In the genomic region with DNA sequence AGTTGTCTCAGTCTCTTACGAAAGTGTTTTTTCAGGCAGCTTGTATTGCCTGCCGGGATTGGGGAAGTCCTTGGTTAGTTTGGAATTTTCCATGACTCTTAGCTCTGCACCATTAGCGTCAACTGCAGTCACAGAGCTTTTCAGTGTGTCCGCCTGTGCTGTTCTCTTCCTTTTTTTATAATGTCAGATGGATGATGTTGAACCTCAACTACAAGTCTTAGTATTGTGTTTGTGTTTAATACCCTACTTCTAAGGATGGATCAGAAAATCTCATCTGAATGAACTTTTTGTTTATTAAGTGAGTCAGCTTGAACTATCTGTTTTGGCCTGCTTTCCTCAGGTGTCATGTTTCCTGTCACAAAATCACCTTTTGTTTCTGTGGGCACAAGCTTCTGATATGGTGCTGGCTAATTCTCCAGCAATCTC, we compare ENCODE assay signal across 1 cellular context.
TF ChIP-seq lines count a peak whose summit lies in the region.

No MANE protein-coding gene starts in this region.

TF ChIP-seq in HepG2, 621 proteins besides CTCF, POLR2A, EP300 and RAD21 (continues in another document):
- TF ChIP-seq, protein P1, sequence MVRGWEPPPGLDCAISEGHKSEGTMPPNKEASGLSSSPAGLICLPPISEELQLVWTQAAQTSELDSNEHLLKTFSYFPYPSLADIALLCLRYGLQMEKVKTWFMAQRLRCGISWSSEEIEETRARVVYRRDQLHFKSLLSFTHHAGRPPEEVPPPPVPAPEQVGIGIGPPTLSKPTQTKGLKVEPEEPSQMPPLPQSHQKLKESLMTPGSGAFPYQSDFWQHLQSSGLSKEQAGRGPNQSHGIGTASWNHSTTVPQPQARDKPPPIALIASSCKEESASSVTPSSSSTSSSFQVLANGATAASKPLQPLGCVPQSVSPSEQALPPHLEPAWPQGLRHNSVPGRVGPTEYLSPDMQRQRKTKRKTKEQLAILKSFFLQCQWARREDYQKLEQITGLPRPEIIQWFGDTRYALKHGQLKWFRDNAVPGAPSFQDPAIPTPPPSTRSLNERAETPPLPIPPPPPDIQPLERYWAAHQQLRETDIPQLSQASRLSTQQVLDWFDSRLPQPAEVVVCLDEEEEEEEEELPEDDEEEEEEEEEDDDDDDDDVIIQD (CRISPR knock-in tag; IDR thresholded peaks at IDR 0.05; ENCODE audit: low read depth) = no peak
- TF ChIP-seq SAFB2 (CRISPR knock-in tag; IDR thresholded peaks at IDR 0.05; ENCODE audit: borderline replicate concordance, low read depth) (no peak), PHF21A (CRISPR knock-in tag; IDR thresholded peaks at IDR 0.05) (no peak), GPN1 (CRISPR knock-in tag; IDR thresholded peaks at IDR 0.05; ENCODE audit: borderline replicate concordance) (no peak), ZFP62 (CRISPR knock-in tag; IDR thresholded peaks at IDR 0.05) (no peak), ZFP36 (IDR thresholded peaks at IDR 0.05; ENCODE audit: borderline replicate concordance, low read depth, low read length, partially characterized antibody) (no peak), TSC22D2 (CRISPR knock-in tag; IDR thresholded peaks at IDR 0.05; ENCODE audit: borderline replicate concordance) (no peak), KAT8 (CRISPR knock-in tag; IDR thresholded peaks at IDR 0.05) (peak; percentile 56; the same call in 1 of the 2 replicates), NR2F6 (IDR thresholded peaks at IDR 0.05) (no peak), NR2F6 (CRISPR knock-in tag; IDR thresholded peaks at IDR 0.05) (no peak), DMAP1 (CRISPR knock-in tag; IDR thresholded peaks at IDR 0.05) (no peak), KAT2B (IDR thresholded peaks at IDR 0.05; ENCODE audit: borderline replicate concordance, low read depth, low read length) (no peak), NBN (conservative IDR thresholded peaks at IDR 0.05) (no peak), TBL1XR1 (IDR thresholded peaks at IDR 0.05; ENCODE audit: borderline replicate concordance, low read length, partially characterized antibody) (no peak), TBP (CRISPR knock-in tag; IDR thresholded peaks at IDR 0.05) (no peak), RAD51 (IDR thresholded peaks at IDR 0.05; ENCODE audit: borderline replicate concordance) (no peak), ZNF331 (CRISPR knock-in tag; IDR thresholded peaks at IDR 0.05) (no peak), NFYB (CRISPR knock-in tag; IDR thresholded peaks at IDR 0.05) (no peak), RARA (CRISPR knock-in tag; IDR thresholded peaks at IDR 0.05) (0 out of 2 replicates have a peak, but pooled peaks have one; percentile 3), ZNF263 (CRISPR knock-in tag; IDR thresholded peaks at IDR 0.05) (no peak), REXO4 (CRISPR knock-in tag; IDR thresholded peaks at IDR 0.05; ENCODE audit: borderline replicate concordance) (no peak), GFI1 (CRISPR knock-in tag; IDR thresholded peaks at IDR 0.05; ENCODE audit: borderline replicate concordance) (no peak), REPIN1 (CRISPR knock-in tag; IDR thresholded peaks at IDR 0.05; ENCODE audit: borderline replicate concordance, low read depth) (no peak), NR2F1 (CRISPR knock-in tag; IDR thresholded peaks at IDR 0.05) (no peak), GATAD1 (CRISPR knock-in tag; IDR thresholded peaks at IDR 0.05) (0 out of 2 replicates have a peak, but pooled peaks have one; percentile 13), ZNF777 (CRISPR knock-in tag; IDR thresholded peaks at IDR 0.05) (no peak), ZNF616 (CRISPR knock-in tag; IDR thresholded peaks at IDR 0.05; ENCODE audit: low read depth) (no peak), HMG20B (CRISPR knock-in tag; conservative IDR thresholded peaks at IDR 0.05) (no peak), SIX4 (CRISPR knock-in tag; IDR thresholded peaks at IDR 0.05) (peak; percentile 96), IRX3 (CRISPR knock-in tag; IDR thresholded peaks at IDR 0.05; ENCODE audit: borderline replicate concordance, low read depth) (no peak), ZNF33A (CRISPR knock-in tag; IDR thresholded peaks at IDR 0.05; ENCODE audit: borderline replicate concordance) (no peak), SMAD1 (CRISPR knock-in tag; IDR thresholded peaks at IDR 0.05; ENCODE audit: borderline replicate concordance, low read depth) (no peak), ZNF737 (CRISPR knock-in tag; IDR thresholded peaks at IDR 0.05; ENCODE audit: borderline replicate concordance) (no peak), ZNF644 (CRISPR knock-in tag; IDR thresholded peaks at IDR 0.05; ENCODE audit: low read depth) (no peak), HDAC1 (CRISPR knock-in tag; IDR thresholded peaks at IDR 0.05) (no peak; the same call in 1 of the 2 replicates)
- TF ChIP-seq, protein P2, sequence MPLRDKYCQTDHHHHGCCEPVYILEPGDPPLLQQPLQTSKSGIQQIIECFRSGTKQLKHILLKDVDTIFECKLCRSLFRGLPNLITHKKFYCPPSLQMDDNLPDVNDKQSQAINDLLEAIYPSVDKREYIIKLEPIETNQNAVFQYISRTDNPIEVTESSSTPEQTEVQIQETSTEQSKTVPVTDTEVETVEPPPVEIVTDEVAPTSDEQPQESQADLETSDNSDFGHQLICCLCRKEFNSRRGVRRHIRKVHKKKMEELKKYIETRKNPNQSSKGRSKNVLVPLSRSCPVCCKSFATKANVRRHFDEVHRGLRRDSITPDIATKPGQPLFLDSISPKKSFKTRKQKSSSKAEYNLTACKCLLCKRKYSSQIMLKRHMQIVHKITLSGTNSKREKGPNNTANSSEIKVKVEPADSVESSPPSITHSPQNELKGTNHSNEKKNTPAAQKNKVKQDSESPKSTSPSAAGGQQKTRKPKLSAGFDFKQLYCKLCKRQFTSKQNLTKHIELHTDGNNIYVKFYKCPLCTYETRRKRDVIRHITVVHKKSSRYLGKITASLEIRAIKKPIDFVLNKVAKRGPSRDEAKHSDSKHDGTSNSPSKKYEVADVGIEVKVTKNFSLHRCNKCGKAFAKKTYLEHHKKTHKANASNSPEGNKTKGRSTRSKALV (CRISPR knock-in tag; IDR thresholded peaks at IDR 0.05) = no peak
- TF ChIP-seq, protein P3, sequence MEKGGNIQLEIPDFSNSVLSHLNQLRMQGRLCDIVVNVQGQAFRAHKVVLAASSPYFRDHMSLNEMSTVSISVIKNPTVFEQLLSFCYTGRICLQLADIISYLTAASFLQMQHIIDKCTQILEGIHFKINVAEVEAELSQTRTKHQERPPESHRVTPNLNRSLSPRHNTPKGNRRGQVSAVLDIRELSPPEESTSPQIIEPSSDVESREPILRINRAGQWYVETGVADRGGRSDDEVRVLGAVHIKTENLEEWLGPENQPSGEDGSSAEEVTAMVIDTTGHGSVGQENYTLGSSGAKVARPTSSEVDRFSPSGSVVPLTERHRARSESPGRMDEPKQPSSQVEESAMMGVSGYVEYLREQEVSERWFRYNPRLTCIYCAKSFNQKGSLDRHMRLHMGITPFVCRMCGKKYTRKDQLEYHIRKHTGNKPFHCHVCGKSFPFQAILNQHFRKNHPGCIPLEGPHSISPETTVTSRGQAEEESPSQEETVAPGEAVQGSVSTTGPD (CRISPR knock-in tag; IDR thresholded peaks at IDR 0.05) = no peak
- TF ChIP-seq, protein P4, sequence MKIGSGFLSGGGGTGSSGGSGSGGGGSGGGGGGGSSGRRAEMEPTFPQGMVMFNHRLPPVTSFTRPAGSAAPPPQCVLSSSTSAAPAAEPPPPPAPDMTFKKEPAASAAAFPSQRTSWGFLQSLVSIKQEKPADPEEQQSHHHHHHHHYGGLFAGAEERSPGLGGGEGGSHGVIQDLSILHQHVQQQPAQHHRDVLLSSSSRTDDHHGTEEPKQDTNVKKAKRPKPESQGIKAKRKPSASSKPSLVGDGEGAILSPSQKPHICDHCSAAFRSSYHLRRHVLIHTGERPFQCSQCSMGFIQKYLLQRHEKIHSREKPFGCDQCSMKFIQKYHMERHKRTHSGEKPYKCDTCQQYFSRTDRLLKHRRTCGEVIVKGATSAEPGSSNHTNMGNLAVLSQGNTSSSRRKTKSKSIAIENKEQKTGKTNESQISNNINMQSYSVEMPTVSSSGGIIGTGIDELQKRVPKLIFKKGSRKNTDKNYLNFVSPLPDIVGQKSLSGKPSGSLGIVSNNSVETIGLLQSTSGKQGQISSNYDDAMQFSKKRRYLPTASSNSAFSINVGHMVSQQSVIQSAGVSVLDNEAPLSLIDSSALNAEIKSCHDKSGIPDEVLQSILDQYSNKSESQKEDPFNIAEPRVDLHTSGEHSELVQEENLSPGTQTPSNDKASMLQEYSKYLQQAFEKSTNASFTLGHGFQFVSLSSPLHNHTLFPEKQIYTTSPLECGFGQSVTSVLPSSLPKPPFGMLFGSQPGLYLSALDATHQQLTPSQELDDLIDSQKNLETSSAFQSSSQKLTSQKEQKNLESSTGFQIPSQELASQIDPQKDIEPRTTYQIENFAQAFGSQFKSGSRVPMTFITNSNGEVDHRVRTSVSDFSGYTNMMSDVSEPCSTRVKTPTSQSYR (CRISPR knock-in tag; IDR thresholded peaks at IDR 0.05; ENCODE audit: borderline replicate concordance) = no peak
- TF ChIP-seq, protein P5, sequence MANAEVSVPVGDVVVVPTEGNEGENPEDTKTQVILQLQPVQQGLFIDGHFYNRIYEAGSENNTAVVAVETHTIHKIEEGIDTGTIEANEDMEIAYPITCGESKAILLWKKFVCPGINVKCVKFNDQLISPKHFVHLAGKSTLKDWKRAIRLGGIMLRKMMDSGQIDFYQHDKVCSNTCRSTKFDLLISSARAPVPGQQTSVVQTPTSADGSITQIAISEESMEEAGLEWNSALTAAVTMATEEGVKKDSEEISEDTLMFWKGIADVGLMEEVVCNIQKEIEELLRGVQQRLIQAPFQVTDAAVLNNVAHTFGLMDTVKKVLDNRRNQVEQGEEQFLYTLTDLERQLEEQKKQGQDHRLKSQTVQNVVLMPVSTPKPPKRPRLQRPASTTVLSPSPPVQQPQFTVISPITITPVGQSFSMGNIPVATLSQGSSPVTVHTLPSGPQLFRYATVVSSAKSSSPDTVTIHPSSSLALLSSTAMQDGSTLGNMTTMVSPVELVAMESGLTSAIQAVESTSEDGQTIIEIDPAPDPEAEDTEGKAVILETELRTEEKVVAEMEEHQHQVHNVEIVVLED (CRISPR knock-in tag; IDR thresholded peaks at IDR 0.05; ENCODE audit: borderline replicate concordance) = no peak
- TF ChIP-seq, protein P6, sequence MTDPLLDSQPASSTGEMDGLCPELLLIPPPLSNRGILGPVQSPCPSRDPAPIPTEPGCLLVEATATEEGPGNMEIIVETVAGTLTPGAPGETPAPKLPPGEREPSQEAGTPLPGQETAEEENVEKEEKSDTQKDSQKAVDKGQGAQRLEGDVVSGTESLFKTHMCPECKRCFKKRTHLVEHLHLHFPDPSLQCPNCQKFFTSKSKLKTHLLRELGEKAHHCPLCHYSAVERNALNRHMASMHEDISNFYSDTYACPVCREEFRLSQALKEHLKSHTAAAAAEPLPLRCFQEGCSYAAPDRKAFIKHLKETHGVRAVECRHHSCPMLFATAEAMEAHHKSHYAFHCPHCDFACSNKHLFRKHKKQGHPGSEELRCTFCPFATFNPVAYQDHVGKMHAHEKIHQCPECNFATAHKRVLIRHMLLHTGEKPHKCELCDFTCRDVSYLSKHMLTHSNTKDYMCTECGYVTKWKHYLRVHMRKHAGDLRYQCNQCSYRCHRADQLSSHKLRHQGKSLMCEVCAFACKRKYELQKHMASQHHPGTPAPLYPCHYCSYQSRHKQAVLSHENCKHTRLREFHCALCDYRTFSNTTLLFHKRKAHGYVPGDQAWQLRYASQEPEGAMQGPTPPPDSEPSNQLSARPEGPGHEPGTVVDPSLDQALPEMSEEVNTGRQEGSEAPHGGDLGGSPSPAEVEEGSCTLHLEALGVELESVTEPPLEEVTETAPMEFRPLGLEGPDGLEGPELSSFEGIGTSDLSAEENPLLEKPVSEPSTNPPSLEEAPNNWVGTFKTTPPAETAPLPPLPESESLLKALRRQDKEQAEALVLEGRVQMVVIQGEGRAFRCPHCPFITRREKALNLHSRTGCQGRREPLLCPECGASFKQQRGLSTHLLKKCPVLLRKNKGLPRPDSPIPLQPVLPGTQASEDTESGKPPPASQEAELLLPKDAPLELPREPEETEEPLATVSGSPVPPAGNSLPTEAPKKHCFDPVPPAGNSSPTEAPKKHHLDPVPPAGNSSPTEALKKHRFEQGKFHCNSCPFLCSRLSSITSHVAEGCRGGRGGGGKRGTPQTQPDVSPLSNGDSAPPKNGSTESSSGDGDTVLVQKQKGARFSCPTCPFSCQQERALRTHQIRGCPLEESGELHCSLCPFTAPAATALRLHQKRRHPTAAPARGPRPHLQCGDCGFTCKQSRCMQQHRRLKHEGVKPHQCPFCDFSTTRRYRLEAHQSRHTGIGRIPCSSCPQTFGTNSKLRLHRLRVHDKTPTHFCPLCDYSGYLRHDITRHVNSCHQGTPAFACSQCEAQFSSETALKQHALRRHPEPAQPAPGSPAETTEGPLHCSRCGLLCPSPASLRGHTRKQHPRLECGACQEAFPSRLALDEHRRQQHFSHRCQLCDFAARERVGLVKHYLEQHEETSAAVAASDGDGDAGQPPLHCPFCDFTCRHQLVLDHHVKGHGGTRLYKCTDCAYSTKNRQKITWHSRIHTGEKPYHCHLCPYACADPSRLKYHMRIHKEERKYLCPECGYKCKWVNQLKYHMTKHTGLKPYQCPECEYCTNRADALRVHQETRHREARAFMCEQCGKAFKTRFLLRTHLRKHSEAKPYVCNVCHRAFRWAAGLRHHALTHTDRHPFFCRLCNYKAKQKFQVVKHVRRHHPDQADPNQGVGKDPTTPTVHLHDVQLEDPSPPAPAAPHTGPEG (CRISPR knock-in tag; IDR thresholded peaks at IDR 0.05) = no peak
- TF ChIP-seq, protein P7, sequence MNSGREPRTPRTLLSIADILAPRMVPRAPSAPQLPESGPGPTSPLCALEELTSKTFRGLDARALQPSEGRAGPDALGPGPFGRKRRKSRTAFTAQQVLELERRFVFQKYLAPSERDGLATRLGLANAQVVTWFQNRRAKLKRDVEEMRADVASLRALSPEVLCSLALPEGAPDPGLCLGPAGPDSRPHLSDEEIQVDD (CRISPR knock-in tag; IDR thresholded peaks at IDR 0.05; ENCODE audit: borderline replicate concordance) = no peak
- TF ChIP-seq, protein P8, sequence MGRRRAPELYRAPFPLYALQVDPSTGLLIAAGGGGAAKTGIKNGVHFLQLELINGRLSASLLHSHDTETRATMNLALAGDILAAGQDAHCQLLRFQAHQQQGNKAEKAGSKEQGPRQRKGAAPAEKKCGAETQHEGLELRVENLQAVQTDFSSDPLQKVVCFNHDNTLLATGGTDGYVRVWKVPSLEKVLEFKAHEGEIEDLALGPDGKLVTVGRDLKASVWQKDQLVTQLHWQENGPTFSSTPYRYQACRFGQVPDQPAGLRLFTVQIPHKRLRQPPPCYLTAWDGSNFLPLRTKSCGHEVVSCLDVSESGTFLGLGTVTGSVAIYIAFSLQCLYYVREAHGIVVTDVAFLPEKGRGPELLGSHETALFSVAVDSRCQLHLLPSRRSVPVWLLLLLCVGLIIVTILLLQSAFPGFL (CRISPR knock-in tag; IDR thresholded peaks at IDR 0.05) = no peak
- TF ChIP-seq, protein P9, sequence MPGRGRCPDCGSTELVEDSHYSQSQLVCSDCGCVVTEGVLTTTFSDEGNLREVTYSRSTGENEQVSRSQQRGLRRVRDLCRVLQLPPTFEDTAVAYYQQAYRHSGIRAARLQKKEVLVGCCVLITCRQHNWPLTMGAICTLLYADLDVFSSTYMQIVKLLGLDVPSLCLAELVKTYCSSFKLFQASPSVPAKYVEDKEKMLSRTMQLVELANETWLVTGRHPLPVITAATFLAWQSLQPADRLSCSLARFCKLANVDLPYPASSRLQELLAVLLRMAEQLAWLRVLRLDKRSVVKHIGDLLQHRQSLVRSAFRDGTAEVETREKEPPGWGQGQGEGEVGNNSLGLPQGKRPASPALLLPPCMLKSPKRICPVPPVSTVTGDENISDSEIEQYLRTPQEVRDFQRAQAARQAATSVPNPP (CRISPR knock-in tag; IDR thresholded peaks at IDR 0.05) = no peak
- TF ChIP-seq, protein P10, sequence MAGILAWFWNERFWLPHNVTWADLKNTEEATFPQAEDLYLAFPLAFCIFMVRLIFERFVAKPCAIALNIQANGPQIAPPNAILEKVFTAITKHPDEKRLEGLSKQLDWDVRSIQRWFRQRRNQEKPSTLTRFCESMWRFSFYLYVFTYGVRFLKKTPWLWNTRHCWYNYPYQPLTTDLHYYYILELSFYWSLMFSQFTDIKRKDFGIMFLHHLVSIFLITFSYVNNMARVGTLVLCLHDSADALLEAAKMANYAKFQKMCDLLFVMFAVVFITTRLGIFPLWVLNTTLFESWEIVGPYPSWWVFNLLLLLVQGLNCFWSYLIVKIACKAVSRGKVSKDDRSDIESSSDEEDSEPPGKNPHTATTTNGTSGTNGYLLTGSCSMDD (CRISPR knock-in tag; IDR thresholded peaks at IDR 0.05) = no peak
